In genomic region chr6:133286765-133287164, GRCh38 we compare ENCODE assay signal across 8 cellular contexts. TPM values are rescaled to one million over a fixed set of nuclear protein-coding genes. Genes with fewer than 3 reads are reported as not detected.
A peak's percentile ranks its signal among the peaks of the same experiment; 100 is the strongest.
DNase-seq lines count a peak whose midpoint lies in the region; ATAC-seq and TF ChIP-seq lines count a peak whose summit lies in the region.

No MANE protein-coding gene starts in this region.

- no peaks in the 10 kb centered on the region; the same call in 1 of the 2 replicates for H3K9me2 ChIP-seq in PC-9 (ENCODE audit: insufficient read depth)

- H3K4me3 ChIP-seq in PC-9 = no peak overlapping the region

- no peaks in the 10 kb centered on the region for H3F3A ChIP-seq in PC-9 (ENCODE audit: insufficient read depth, low read depth)

- H2AFZ ChIP-seq in PC-9 = no peak overlapping the region

- no peaks in the 10 kb centered on the region for H3K27me3 ChIP-seq in PC-9 (ENCODE audit: insufficient read depth, low read depth)

- H4K20me1 ChIP-seq in PC-9 (ENCODE audit: insufficient read depth) = no peaks in the 10 kb centered on the region

- POLR2A ChIA-PET in PC-9 (lab: Charles Lee; ENCODE audit: unreplicated experiment) = no interaction called here

- DNase-seq in ACHN (peak; percentile 13), PC-9 (no peak), globus pallidus (ENCODE audit: low spot score) (peak; percentile 18), NCI-H1694 treated with DMSO at 0.1 percent for 48 hours (lab: John Stamatoyannopoulos, UW) (no peak), NCI-H345 (lab: John Stamatoyannopoulos, UW) (no peak)

- intact Hi-C loops in PC-9 (cut with micrococcal nuclease; ENCODE audit: unreplicated experiment) = loop anchor here (1.0 kb wide), 1 partner anchor 226 kb away; no protein-coding TSS in a partner anchor

- CTCF ChIA-PET in PC-9 (lab: Charles Lee) = no interaction called here

- H3K79me2 ChIP-seq in PC-9 (ENCODE audit: low read depth) = no peaks in the 10 kb centered on the region

- no peaks in the 10 kb centered on the region for H3K36me3 ChIP-seq in PC-9 (ENCODE audit: low read depth)

- no peaks in the 10 kb centered on the region for H3K9me3 ChIP-seq in PC-9 (ENCODE audit: insufficient read depth, low read depth)

- H3K4me2 ChIP-seq in PC-9 = no peak overlapping the region

- no TSS peak for BruUV-seq in PC-9 (replicated peaks; lab: Mats Ljungman, UMichigan)

- no peaks in the 10 kb centered on the region for H3K4me1 ChIP-seq in PC-9 (replicated peaks; ENCODE audit: insufficient read depth)

- in situ Hi-C loops in ACHN (cut with HindIII; ENCODE audit: low pct_ligation_motif_present, low pct_unique_long_range_greater_than_20kb, low sequenced_read_pairs) = no loop called here

- peak; percentile 62 for TF ChIP-seq CTCF in PC-9 (conservative IDR thresholded peaks at IDR 0.05)

- ATAC-seq in GM18907 (IDR thresholded peaks at IDR 0.05; ENCODE audit: unreplicated experiment) (peak; percentile 51), HG02840 (IDR thresholded peaks at IDR 0.05; ENCODE audit: low FRiP score, unreplicated experiment) (no peak), HG03439 (IDR thresholded peaks at IDR 0.05; ENCODE audit: unreplicated experiment) (no peak)

- H3K27ac ChIP-seq in PC-9 = no peak overlapping the region

RNA-seq across cellular contexts. Expression of gene EYA4, which starts 45.6 kb away (rescaled TPM):
- 9.8 and 10.6 TPM in 2 replicates for total RNA-seq in PC-9 (2021)

Comparison
In these comparisons a context has a peak if more than half of its experiments do, and no peak if none do; other contexts are left out.
1. DNase-seq: peak in ACHN (single experiment) and globus pallidus (single experiment); none in PC-9 (0 of 2), NCI-H1694 treated with DMSO at 0.1 percent for 48 hours (single experiment) and NCI-H345 (single experiment).